In the genomic region with DNA sequence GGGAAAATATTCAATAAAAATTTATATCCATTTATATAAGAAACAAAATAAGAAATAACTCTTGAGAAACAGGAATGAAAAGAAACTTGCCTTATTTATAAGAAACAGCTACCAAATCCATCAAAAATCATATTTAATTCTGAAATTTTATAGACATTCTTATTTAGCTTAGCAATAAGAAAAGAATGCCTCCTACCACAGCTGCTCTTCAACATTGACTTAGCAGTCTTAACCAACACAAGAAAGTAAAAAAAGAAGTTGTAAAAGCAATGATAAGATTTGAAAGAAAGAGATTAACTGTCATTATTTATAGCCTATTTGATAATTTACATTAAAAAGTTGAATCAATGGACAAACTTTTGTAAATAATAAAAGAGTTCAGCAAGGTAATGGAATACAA, we compare ENCODE assay signal across 27 cellular contexts.
"Had no signal": no experiment of that assay in that cellular context is flagged by ENCODE, and none has a peak within 500 bp of the region (broad histone marks: within the 10 kb centered on the region; RNA-seq: fewer than 3 reads in every experiment).

No MANE protein-coding gene starts in this region.

- H3K27ac ChIP-seq: ascending aorta, brain microvascular endothelial cell, parathyroid adenoma, psoas muscle, sigmoid colon, testis, transverse colon had no signal

- H3K4me1 ChIP-seq: ascending aorta, parathyroid adenoma, psoas muscle had no signal

- DNase-seq: activated CD4-positive, alpha-beta memory T cell treated with anti-CD3 and anti-CD28 coated beads, Interleukin-2, amount 10 ng/mL, durations not matched to agents 7 days and 5 days; activated CD4-positive, alpha-beta T cell treated with anti-CD3 and anti-CD28 coated beads for 1 hour; activated CD4-positive, alpha-beta T cell treated with anti-CD3 and anti-CD28 coated beads, Interleukin-2, amount 10 ng/mL, durations not matched to agents 7 days and 5 days; activated CD8-positive, alpha-beta memory T cell treated with anti-CD3 and anti-CD28 coated beads, Interleukin-2, amount 10 ng/mL, durations not matched to agents 7 days and 5 days; activated naive CD4-positive, alpha-beta T cell; activated T-cell treated with anti-CD3 and anti-CD28 coated beads, Interleukin-2, amount 50 U/mL, for 48 hours; brain microvascular endothelial cell; cortex of kidney; effector memory CD8-positive, alpha-beta T cell; foreskin melanocyte; left cardiac atrium; midbrain; naive thymus-derived CD8-positive, alpha-beta T cell; nucleus accumbens; psoas muscle; sigmoid colon; stimulated activated CD4-positive, alpha-beta T cell treated with anti-CD3 and anti-CD28 coated beads, Interleukin-2, amount 100 ng/mL, for 48 hours; stimulated activated naive CD4-positive, alpha-beta T cell treated with Interleukin-2 at 50 U/mL for 16 hours; T-helper 2 cell; testis; transverse colon had no signal

- H3K36me3 ChIP-seq: ascending aorta, brain microvascular endothelial cell, sigmoid colon, transverse colon had no signal

- H3K27me3 ChIP-seq: ascending aorta, brain microvascular endothelial cell, sigmoid colon, testis, transverse colon had no signal

- FAIRE-seq: endothelial cell of umbilical vein, keratinocyte had no signal

- H3K4me3 ChIP-seq: ascending aorta, psoas muscle, sigmoid colon, testis, transverse colon had no signal

- H2AFZ ChIP-seq: parathyroid adenoma had no signal

- H3K9me3 ChIP-seq: ascending aorta, psoas muscle, sigmoid colon, testis had no signal

- H3K9ac ChIP-seq: parathyroid adenoma had no signal

- H3K79me2 ChIP-seq: parathyroid adenoma had no signal

- ATAC-seq: activated CD8-positive, alpha-beta memory T cell treated with anti-CD3 and anti-CD28 coated beads, Interleukin-2, amount 10 ng/mL, durations not matched to agents 7 days and 5 days; activated naive CD4-positive, alpha-beta T cell treated with anti-CD3 and anti-CD28 coated beads, Interleukin-2, amount 50 U/mL, for 72 hours; effector memory CD8-positive, alpha-beta T cell; left cardiac atrium; naive thymus-derived CD8-positive, alpha-beta T cell; psoas muscle; WTC11 had no signal
